Comparison of ENCODE assay signal across 13 cellular contexts in genomic region chr10:103874730-103875129, GRCh38.
"Had no signal": no experiment of that assay in that cellular context is flagged by ENCODE, and none has a peak within 500 bp of the region (broad histone marks: within the 10 kb centered on the region; RNA-seq: fewer than 3 reads in every experiment).

No MANE protein-coding gene starts in this region.

- ATAC-seq: activated CD4-positive, CD25-positive, alpha-beta regulatory T cell treated with anti-CD3 and anti-CD28 coated beads, Interleukin-2, amount 50 U/mL, for 24 hours; psoas muscle; right lobe of liver had no signal

- H3K79me2 ChIP-seq: hepatocyte had no signal

- H3K27me3 Mint-ChIP-seq: activated T-cell treated with anti-CD3 and anti-CD28 coated beads, Interleukin-2, amount 50 U/mL, for 24 hours had no signal

- H3K4me3 Mint-ChIP-seq: activated T-cell treated with anti-CD3 and anti-CD28 coated beads, Interleukin-2, amount 50 U/mL, for 24 hours; nephron had no signal

- H2AFZ ChIP-seq: hepatocyte had no signal

- H3K9me3 ChIP-seq: psoas muscle, right lobe of liver, spleen, stomach, thoracic aorta had no signal

- H3K27ac Mint-ChIP-seq: activated T-cell treated with anti-CD3 and anti-CD28 coated beads, Interleukin-2, amount 50 U/mL, for 24 hours; nephron had no signal

- H3K27me3 ChIP-seq: cardiac muscle cell, hepatocyte, right lobe of liver, spleen, stomach had no signal

- H3K4me3 ChIP-seq: cardiac muscle cell, hepatocyte, psoas muscle, right lobe of liver, spleen, stomach, thoracic aorta had no signal

- H3K4me2 ChIP-seq: hepatocyte had no signal

- DNase-seq: activated CD4-positive, alpha-beta T cell treated with anti-CD3 and anti-CD28 coated beads, Interleukin-2, amount 50 U/mL, for 4 hours; activated naive CD4-positive, alpha-beta T cell treated with anti-CD3 and anti-CD28 coated beads, Interleukin-2, amount 50 U/mL, for 16 hours; activated T-cell treated with anti-CD3 and anti-CD28 coated beads, Interleukin-2, amount 50 U/mL, for 24 hours; islet precursor cell; psoas muscle; right lobe of liver; spleen; stomach had no signal

- H3K4me1 ChIP-seq: psoas muscle, right lobe of liver, spleen, stomach had no signal

- H3K36me3 ChIP-seq: cardiac muscle cell, right lobe of liver had no signal

- H3K27ac ChIP-seq: cardiac muscle cell, hepatocyte, psoas muscle, right lobe of liver, spleen, stomach, thoracic aorta had no signal

- H3K9me3 Mint-ChIP-seq: activated T-cell treated with anti-CD3 and anti-CD28 coated beads, Interleukin-2, amount 50 U/mL, for 24 hours; nephron had no signal
